ENCODE assay signal across 1 cellular context in genomic region chr7:2725178-2726105, GRCh38.
TF ChIP-seq lines count a peak whose summit lies in the region.

No MANE protein-coding gene starts in this region.

TF ChIP-seq in GM23338, 12 proteins besides CTCF, POLR2A, EP300 and RAD21 (continued from another document):
- no peak for TF ChIP-seq ZNF462 (CRISPR knock-in tag; IDR thresholded peaks at IDR 0.05)
- no peak for TF ChIP-seq NANOG (IDR thresholded peaks at IDR 0.05; ENCODE audit: borderline replicate concordance)
- TF ChIP-seq STAT1 (IDR thresholded peaks at IDR 0.05; ENCODE audit: unreplicated experiment), result no peak
- TF ChIP-seq POLR2AphosphoS5 (IDR thresholded peaks at IDR 0.05; ENCODE audit: low read depth), result no peak
- no peak for TF ChIP-seq EZH2 (IDR thresholded peaks at IDR 0.05; ENCODE audit: low read depth, unreplicated experiment)
- no peak for TF ChIP-seq CREB1 (CRISPR knock-in tag; IDR thresholded peaks at IDR 0.05; ENCODE audit: low read depth)
- no peak for TF ChIP-seq REST (IDR thresholded peaks at IDR 0.05; ENCODE audit: unreplicated experiment)
- TF ChIP-seq ETS1 (IDR thresholded peaks at IDR 0.05), result no peak
- no peak for TF ChIP-seq ZNF114 (CRISPR knock-in tag; IDR thresholded peaks at IDR 0.05)
- no peak for TF ChIP-seq ZNF331 (CRISPR knock-in tag; IDR thresholded peaks at IDR 0.05; ENCODE audit: low read depth)
